In the genomic region with DNA sequence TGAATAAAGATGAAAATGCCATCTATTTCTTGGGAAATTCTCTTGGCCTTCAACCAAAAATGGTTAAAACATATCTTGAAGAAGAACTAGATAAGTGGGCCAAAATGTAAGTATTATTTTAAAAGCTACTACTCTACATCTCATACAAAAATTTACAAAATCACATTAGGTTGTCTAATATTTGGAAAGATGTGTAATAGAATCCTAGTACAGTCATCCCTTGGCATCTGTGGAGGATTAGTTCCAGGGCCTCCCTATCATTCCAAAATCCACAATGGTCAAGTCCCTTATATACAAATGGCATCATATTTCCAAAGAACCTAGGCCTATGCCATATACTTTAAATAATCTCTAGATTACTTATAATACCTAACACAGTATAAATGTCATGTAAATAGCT, we compare ENCODE assay signal across 21 cellular contexts. TPM values are rescaled to one million over a fixed set of nuclear protein-coding genes. Genes with fewer than 3 reads are reported as not detected.
A peak's percentile ranks its signal among the peaks of the same experiment; 100 is the strongest.
DNase-seq lines count a peak whose midpoint lies in the region; ATAC-seq and TF ChIP-seq lines count a peak whose summit lies in the region.
"Had no signal": no experiment of that assay in that cellular context is flagged by ENCODE, and none has a peak within 500 bp of the region (broad histone marks: within the 10 kb centered on the region; RNA-seq: fewer than 3 reads in every experiment).

No MANE protein-coding gene starts in this region.

- no peak overlapping the region for H3K4me2 ChIP-seq in SK-N-SH

- H2AFZ ChIP-seq in SK-N-SH (ENCODE audit: low read depth): no peak overlapping the region

- no peaks in the 10 kb centered on the region for H4K20me1 ChIP-seq in SK-N-SH (ENCODE audit: insufficient read depth)

- no peaks in the 10 kb centered on the region for H3K4me1 ChIP-seq in SK-N-SH (ENCODE audit: control insufficient read depth in 1 of 2, insufficient read depth in 2 of 2, low read depth in 1 of 2, low read length in 1 of 2)

- DNase-seq in SK-N-SH (no peak), amniotic stem cell (lab: John Stamatoyannopoulos, UW) (peak; percentile 6), fibroblast of the aortic adventitia (ENCODE audit: low read depth) (peak; percentile 15), DMS153 (lab: John Stamatoyannopoulos, UW) (no peak), HEK293T (ENCODE audit: extremely low spot score) (no peak), anterior cingulate cortex (lab: John Stamatoyannopoulos, UW) (no peak)
- DNase-seq: ACHN; C1 segment of cervical spinal cord; Calu3; CD8-positive, alpha-beta T cell; KG1; NCI-H1105 treated with DMSO at 0.1 percent for 48 hours; NCI-H2029 treated with DMSO at 0.1 percent for 48 hours; NCI-H2171; NCI-H524 treated with DMSO at 0.1 percent for 48 hours; NCI-H82 had no signal

- no peak for TF ChIP-seq EP300 in SK-N-SH (IDR thresholded peaks at IDR 0.05; ENCODE audit: borderline replicate concordance in 1 of 2, low read depth in 1 of 2, low read length in 1 of 2)

- no peak overlapping the region for H3K27ac ChIP-seq in SK-N-SH (ENCODE audit: low read depth in 2 of 2, low read length in 1 of 2)
- H3K27ac ChIP-seq: 22Rv1, HL-60 had no signal

- H3K9me3 ChIP-seq in SK-N-SH: no peaks in the 10 kb centered on the region

- no peaks in the 10 kb centered on the region for H3K36me3 ChIP-seq in SK-N-SH (replicated peaks in 1 of 2; ENCODE audit: control insufficient read depth in 1 of 2, insufficient read depth in 2 of 2, low read length in 1 of 2)

- CTCF ChIA-PET in SK-N-SH (lab: Yijun Ruan, JAX) (no interaction called here), HEK293T (lab: Yijun Ruan, JAX) (no interaction called here)

- no peak overlapping the region for H3K9ac ChIP-seq in SK-N-SH

- no peak for TF ChIP-seq RAD21 in SK-N-SH (IDR thresholded peaks at IDR 0.05; ENCODE audit: low read length)

- ATAC-seq in SK-N-SH treated with all-trans-retinoic acid at 6 μM for 48 hours: no peak
- no peak for ATAC-seq in HG02885 (IDR thresholded peaks at IDR 0.05; ENCODE audit: poor library complexity, unreplicated experiment)
- ATAC-seq: CD8-positive, alpha-beta T cell; Right ventricle myocardium inferior had no signal

- H3K9me2 ChIP-seq in SK-N-SH: no peaks in the 10 kb centered on the region

- POLR2A ChIA-PET in SK-N-SH (lab: Yijun Ruan, JAX) (no interaction called here), HEK293T (lab: Yijun Ruan, JAX) (no interaction called here)

- H3F3A ChIP-seq in SK-N-SH (replicated peaks; ENCODE audit: insufficient read depth): no peaks in the 10 kb centered on the region

- no peaks in the 10 kb centered on the region for H3K79me2 ChIP-seq in SK-N-SH (ENCODE audit: insufficient read depth)

- TF ChIP-seq CTCF in SK-N-SH (IDR thresholded peaks at IDR 0.05) (no peak), fibroblast of the aortic adventitia (IDR thresholded peaks at IDR 0.05; ENCODE audit: insufficient read depth, low read length) (no peak)

- H3K4me3 ChIP-seq in SK-N-SH (ENCODE audit: low read depth in 2 of 2, low read length in 1 of 2): no peak overlapping the region
- H3K4me3 ChIP-seq in fibroblast of the aortic adventitia (ENCODE audit: low read depth, low read length): no peak overlapping the region

- no peaks in the 10 kb centered on the region for H3K27me3 ChIP-seq in SK-N-SH (ENCODE audit: insufficient read depth)

TF ChIP-seq in SK-N-SH treated with all-trans-retinoic acid at 6 μM for 48 hours, 23 proteins besides CTCF, POLR2A, EP300 and RAD21:
- no peak for TF ChIP-seq RARB (CRISPR knock-in tag; IDR thresholded peaks at IDR 0.05)
- TF ChIP-seq ISL1 (CRISPR knock-in tag; IDR thresholded peaks at IDR 0.05): peak; percentile 62
TF ChIP-seq in SK-N-SH treated with all-trans-retinoic acid at 6 μM for 48 hours: peak in this region for 1.

TF ChIP-seq in SK-N-SH, 30 proteins besides CTCF, POLR2A, EP300 and RAD21:
- no peak for TF ChIP-seq FOXM1 (IDR thresholded peaks at IDR 0.05; ENCODE audit: low read depth)
- TF ChIP-seq ELF1 (IDR thresholded peaks at IDR 0.05): no peak

TF ChIP-seq in HEK293T, 16 proteins besides CTCF, POLR2A, EP300 and RAD21:
- no peak for TF ChIP-seq LEF1 (IDR thresholded peaks at IDR 0.05; ENCODE audit: borderline replicate concordance)
- TF ChIP-seq FOXA1 (IDR thresholded peaks at IDR 0.05): no peak
- no peak for TF ChIP-seq SUZ12 (IDR thresholded peaks at IDR 0.05)
- TF ChIP-seq CTBP1 (IDR thresholded peaks at IDR 0.05; ENCODE audit: borderline replicate concordance): no peak
- no peak for TF ChIP-seq FOXK2 (IDR thresholded peaks at IDR 0.05)
- no peak for TF ChIP-seq SP1 (IDR thresholded peaks at IDR 0.05)
- TF ChIP-seq ELF4 (IDR thresholded peaks at IDR 0.05): no peak
- no peak for TF ChIP-seq ARNT (IDR thresholded peaks at IDR 0.05)
- TF ChIP-seq NFRKB (IDR thresholded peaks at IDR 0.05): no peak
- no peak for TF ChIP-seq ZNF384 (IDR thresholded peaks at IDR 0.05)
- no peak for TF ChIP-seq BHLHE40 (IDR thresholded peaks at IDR 0.05; ENCODE audit: borderline replicate concordance)
- TF ChIP-seq, protein P1, sequence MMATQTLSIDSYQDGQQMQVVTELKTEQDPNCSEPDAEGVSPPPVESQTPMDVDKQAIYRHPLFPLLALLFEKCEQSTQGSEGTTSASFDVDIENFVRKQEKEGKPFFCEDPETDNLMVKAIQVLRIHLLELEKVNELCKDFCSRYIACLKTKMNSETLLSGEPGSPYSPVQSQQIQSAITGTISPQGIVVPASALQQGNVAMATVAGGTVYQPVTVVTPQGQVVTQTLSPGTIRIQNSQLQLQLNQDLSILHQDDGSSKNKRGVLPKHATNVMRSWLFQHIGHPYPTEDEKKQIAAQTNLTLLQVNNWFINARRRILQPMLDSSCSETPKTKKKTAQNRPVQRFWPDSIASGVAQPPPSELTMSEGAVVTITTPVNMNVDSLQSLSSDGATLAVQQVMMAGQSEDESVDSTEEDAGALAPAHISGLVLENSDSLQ (IDR thresholded peaks at IDR 0.05): no peak
- no peak for TF ChIP-seq TARDBP (IDR thresholded peaks at IDR 0.05)
- TF ChIP-seq HDGF (IDR thresholded peaks at IDR 0.05; ENCODE audit: borderline replicate concordance): no peak
- no peak for TF ChIP-seq FOXM1 (IDR thresholded peaks at IDR 0.05; ENCODE audit: borderline replicate concordance)
- TF ChIP-seq L3MBTL2 (conservative IDR thresholded peaks at IDR 0.05): no peak
TF ChIP-seq in HEK293T: peak in this region for 0.

RNA-seq across cellular contexts. Expression of a gene that starts 41.2 kb away (rescaled TPM):
- not detected in 2 replicates for polyA plus RNA-seq in SK-N-SH (2012; rRNA removed)
- not detected in 2 replicates for polyA plus RNA-seq in SK-N-SH (2012; cell fraction: cytosol; rRNA removed)
- polyA plus RNA-seq in SK-N-SH (2012; cell fraction: nucleus; rRNA removed): not detected in 2 replicates
- total RNA-seq in fibroblast of the aortic adventitia (ENCODE audit: low replicate concordance): under 0.01 and 1.3 TPM in 2 replicates
- total RNA-seq: CD8-positive, alpha-beta T cell had no signal

Comparison
In these comparisons a context has a peak if more than half of its experiments do, and no peak if none do; other contexts are left out.
1. DNase-seq: peak in amniotic stem cell (single experiment) and fibroblast of the aortic adventitia (single experiment); none in SK-N-SH (single experiment), DMS153 (single experiment), HEK293T (single experiment) and anterior cingulate cortex (0 of 58).